Comparison of ENCODE assay signal across 8 cellular contexts in the genomic region with DNA sequence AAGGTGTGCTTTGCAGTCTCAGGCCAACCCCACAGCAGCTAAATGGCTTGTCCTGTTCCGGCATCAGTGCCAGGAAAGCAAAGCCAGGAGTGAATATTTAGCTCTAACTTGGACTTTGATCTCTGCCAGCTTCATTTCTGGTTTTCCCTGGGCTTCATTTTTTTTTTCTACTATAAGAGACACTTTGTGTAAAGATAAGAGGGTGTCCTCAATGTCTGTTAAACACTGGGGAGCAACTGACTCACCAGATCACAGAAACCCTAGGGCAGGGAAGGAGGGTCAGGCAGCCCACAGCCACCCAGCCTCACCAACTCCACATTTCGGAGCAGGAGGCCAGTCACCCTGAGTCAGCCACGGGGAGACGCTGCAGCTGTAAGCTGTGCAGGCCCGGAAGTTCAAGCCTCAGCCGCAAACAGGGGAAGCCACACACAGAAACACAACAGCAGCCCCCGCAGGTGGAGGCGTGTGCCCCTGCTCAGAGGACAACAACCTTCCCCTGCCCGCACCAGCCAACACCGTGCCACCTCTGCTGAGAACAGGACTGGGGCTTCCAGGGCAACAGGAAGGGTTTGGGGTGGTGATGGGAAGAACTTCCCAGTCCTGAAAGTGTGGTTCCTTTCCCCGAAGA. TPM values are rescaled to one million over a fixed set of nuclear protein-coding genes. Genes with fewer than 3 reads are reported as not detected.
DNase-seq lines count a peak whose midpoint lies in the region; ATAC-seq and TF ChIP-seq lines count a peak whose summit lies in the region.

No MANE protein-coding gene starts in this region.

- H3K9me3 Mint-ChIP-seq in activated naive CD8-positive, alpha-beta T cell treated with anti-CD3 and anti-CD28 coated beads, Interleukin-2, amount 10 ng/mL, durations not matched to agents 7 days and 5 days, result no peaks in the 10 kb centered on the region

- H3K27ac Mint-ChIP-seq in activated naive CD8-positive, alpha-beta T cell treated with anti-CD3 and anti-CD28 coated beads, Interleukin-2, amount 10 ng/mL, durations not matched to agents 7 days and 5 days, result no peak overlapping the region

- H3K4me3 ChIP-seq in SK-N-MC, result peak overlapping the region; percentile 73
- peak overlapping the region; percentile 37 to 95 for H3K4me3 ChIP-seq in right atrium auricular region
- H3K4me3 ChIP-seq in skeletal muscle cell (ENCODE audit: low read depth, low read length), result peak overlapping the region; percentile 43

- POLR2A ChIA-PET in activated naive CD8-positive, alpha-beta T cell treated with anti-CD3 and anti-CD28 coated beads, Interleukin-2, amount 10 ng/mL, durations not matched to agents 7 days and 5 days (lab: Charles Lee), result interaction anchor here (0.6 to 10.8 kb wide), 19 partner anchors 9 to 202 kb away, joined by 3 to 122 read pairs (median 9); partner anchors contain the start of genes GAPDH, TAPBPL and VAMP1

- TF ChIP-seq CTCF in right atrium auricular region (IDR thresholded peaks at IDR 0.05), result peak in 1 of 2 donors; percentile 76

- peak; percentile 60 for TF ChIP-seq POLR2A in GM18505 (IDR thresholded peaks at IDR 0.05; ENCODE audit: borderline replicate concordance, extremely low read depth, insufficient read depth, insufficient read length)

- H3K4me1 ChIP-seq in right atrium auricular region, result peaks cover 0 to 77% of the 10 kb centered on the region in 2 donors

- H3K36me3 ChIP-seq in SK-N-MC (ENCODE audit: insufficient read depth, low read length) (peaks cover 41% of the 10 kb centered on the region; the same call in 1 of the 2 replicates), right atrium auricular region (peaks cover 46% of the 10 kb centered on the region)

- H3K27me3 ChIP-seq in right atrium auricular region, result no peaks in the 10 kb centered on the region

- peak overlapping the region; percentile 54 for H3K9ac ChIP-seq in SK-N-MC (ENCODE audit: insufficient read length)

- H3K4me1 Mint-ChIP-seq in activated naive CD8-positive, alpha-beta T cell treated with anti-CD3 and anti-CD28 coated beads, Interleukin-2, amount 10 ng/mL, durations not matched to agents 7 days and 5 days, result peaks cover 46% of the 10 kb centered on the region

- ATAC-seq in GM18505 (IDR thresholded peaks at IDR 0.05; ENCODE audit: unreplicated experiment) (peak; percentile 67), HG03135 (IDR thresholded peaks at IDR 0.05; ENCODE audit: unreplicated experiment) (peak; percentile 64)
- ATAC-seq in activated naive CD8-positive, alpha-beta T cell treated with anti-CD3 and anti-CD28 coated beads, Interleukin-2, amount 10 ng/mL, durations not matched to agents 7 days and 5 days (ENCODE audit: low read depth), result peak; percentile 57

- peaks cover 21% of the 10 kb centered on the region for H3K36me3 Mint-ChIP-seq in activated naive CD8-positive, alpha-beta T cell treated with anti-CD3 and anti-CD28 coated beads, Interleukin-2, amount 10 ng/mL, durations not matched to agents 7 days and 5 days

- H3K4me3 Mint-ChIP-seq in activated naive CD8-positive, alpha-beta T cell treated with anti-CD3 and anti-CD28 coated beads, Interleukin-2, amount 10 ng/mL, durations not matched to agents 7 days and 5 days, result no peak overlapping the region

- no peaks in the 10 kb centered on the region for H3K27me3 Mint-ChIP-seq in activated naive CD8-positive, alpha-beta T cell treated with anti-CD3 and anti-CD28 coated beads, Interleukin-2, amount 10 ng/mL, durations not matched to agents 7 days and 5 days

- peak overlapping the region; percentile 89 for H3K27ac ChIP-seq in SK-N-MC
- peak overlapping the region; percentile 98 for H3K27ac ChIP-seq in right atrium auricular region

- DNase-seq in A172 (ENCODE audit: low spot score), result peak; percentile 75
- DNase-seq in SK-N-MC (ENCODE audit: low read depth, low spot score), result no peak
- DNase-seq in activated naive CD8-positive, alpha-beta T cell treated with anti-CD3 and anti-CD28 coated beads, Interleukin-2, amount 10 ng/mL, durations not matched to agents 7 days and 5 days, result peak; percentile 84
- DNase-seq in right atrium auricular region (ENCODE audit: low spot score), result peak; percentile 86
- peak; percentile 51 for DNase-seq in skeletal muscle cell (ENCODE audit: low read depth)
- no peak for DNase-seq in NCI-H1436 (lab: John Stamatoyannopoulos, UW)

- H3K9me3 ChIP-seq in SK-N-MC (ENCODE audit: low read depth, low read length), result no peaks in the 10 kb centered on the region
- no peaks in the 10 kb centered on the region for H3K9me3 ChIP-seq in right atrium auricular region

RNA-seq across cellular contexts. Expression of gene TNFRSF1A, which starts 6.3 kb away (rescaled TPM):
- 121 and 172 TPM in 2 replicates for total RNA-seq in A172 (2014; rRNA removed; shearing (Covaris generic))
- total RNA-seq in activated naive CD8-positive, alpha-beta T cell treated with anti-CD3 and anti-CD28 coated beads, Interleukin-2, amount 10 ng/mL, durations not matched to agents 7 days and 5 days, result 10 to 100 TPM; 82.9 to 87.1 TPM
- total RNA-seq in right atrium auricular region, result 100 to 1,000 TPM in 1 of 2 donors, 10 to 100 TPM in 1; 62.9 to 176 TPM

RNA-seq across cellular contexts. Expression of gene PLEKHG6, which starts 25.1 kb away (rescaled TPM):
- not detected in 2 replicates for total RNA-seq in A172 (2014; rRNA removed; shearing (Covaris generic))
- not detected for total RNA-seq in activated naive CD8-positive, alpha-beta T cell treated with anti-CD3 and anti-CD28 coated beads, Interleukin-2, amount 10 ng/mL, durations not matched to agents 7 days and 5 days
- under 1 TPM in 1 of 2 donors, not detected in 1; 0.51 TPM for total RNA-seq in right atrium auricular region

RNA-seq across cellular contexts. Expression of gene SCNN1A, which starts 39.8 kb away (rescaled TPM):
- 0.07 and 2.9 TPM in 2 replicates for total RNA-seq in A172 (2014; rRNA removed; shearing (Covaris generic))
- total RNA-seq in activated naive CD8-positive, alpha-beta T cell treated with anti-CD3 and anti-CD28 coated beads, Interleukin-2, amount 10 ng/mL, durations not matched to agents 7 days and 5 days, result 1 to 10 TPM in 1 of 2 experiments, under 1 TPM in 1; 0.43 to 1.1 TPM
- total RNA-seq in right atrium auricular region, result 10 to 100 TPM in 1 of 2 donors, 1 to 10 TPM in 1; 2.7 to 18.7 TPM

RNA-seq across cellular contexts. Expression of gene LTBR, which starts 48.4 kb away (rescaled TPM):
- total RNA-seq in A172 (2014; rRNA removed; shearing (Covaris generic)), result not detected in 2 replicates
- total RNA-seq in activated naive CD8-positive, alpha-beta T cell treated with anti-CD3 and anti-CD28 coated beads, Interleukin-2, amount 10 ng/mL, durations not matched to agents 7 days and 5 days, result 1 to 10 TPM in 1 of 2 experiments, under 1 TPM in 1; 0.61 to 1.4 TPM
- 10 to 100 TPM; 63.6 to 72.1 TPM for total RNA-seq in right atrium auricular region

Comparison
In these comparisons a context has a peak if more than half of its experiments do, and no peak if none do; other contexts are left out.
1. DNase-seq: peak in A172 (single experiment), activated naive CD8-positive, alpha-beta T cell treated with anti-CD3 and anti-CD28 coated beads, Interleukin-2, amount 10 ng/mL, durations not matched to agents 7 days and 5 days (single experiment), right atrium auricular region (single experiment) and skeletal muscle cell (single experiment); none in SK-N-MC (single experiment) and NCI-H1436 (single experiment).
2. Peak in every context shown above with its lines, with median percentiles within 50 percentile points of each other: ATAC-seq and H3K4me3 ChIP-seq.